Comparison of ENCODE assay signal across 8 cellular contexts in genomic region chr9:22452415-22453010, GRCh38. TPM values are rescaled to one million over a fixed set of nuclear protein-coding genes. Genes with fewer than 3 reads are reported as not detected.
DNase-seq lines count a peak whose midpoint lies in the region; ATAC-seq and TF ChIP-seq lines count a peak whose summit lies in the region.

No MANE protein-coding gene starts in this region.

- in situ Hi-C loops in Panc1 (cut with HindIII; ENCODE audit: low pct_unique_long_range_greater_than_20kb, low sequenced_read_pairs): no loop called here

- H3K36me3 ChIP-seq in Panc1 (ENCODE audit: control insufficient read depth, insufficient read depth, low read length) (no peaks in the 10 kb centered on the region; the same call in 1 of the 2 replicates), breast epithelium (no peaks in the 10 kb centered on the region), suprapubic skin (no peaks in the 10 kb centered on the region)

- no peak overlapping the region for H3K27ac ChIP-seq in Panc1 (ENCODE audit: low read length)
- no peak overlapping the region for H3K27ac ChIP-seq in breast epithelium
- no peak overlapping the region for H3K27ac ChIP-seq in suprapubic skin

- H3K27me3 ChIP-seq in Panc1 (ENCODE audit: control insufficient read depth, insufficient read depth, low read length): no peaks in the 10 kb centered on the region
- H3K27me3 ChIP-seq in breast epithelium: no peaks in the 10 kb centered on the region
- H3K27me3 ChIP-seq in suprapubic skin: peaks cover 15% of the 10 kb centered on the region

- peaks cover 37% of the 10 kb centered on the region for H3K27me3 Mint-ChIP-seq in activated CD4-positive, alpha-beta T cell treated with anti-CD3 and anti-CD28 coated beads for 36 hours

- CTCF ChIA-PET in activated CD4-positive, alpha-beta T cell treated with anti-CD3 and anti-CD28 coated beads for 36 hours (lab: Charles Lee): interaction anchor here (0.6 to 2.0 kb wide), 18 partner anchors 10 to 640 kb away, joined by 3 to 15 read pairs (median 3); no protein-coding TSS in a partner anchor
- CTCF ChIA-PET in Panc1 (lab: Charles Lee): interaction anchor here (0.7 to 1.2 kb wide), 3 partner anchors 71 to 639 kb away, joined by 3 to 4 read pairs (median 3); no protein-coding TSS in a partner anchor

- intact Hi-C loops in activated CD4-positive, alpha-beta T cell treated with anti-CD3 and anti-CD28 coated beads for 36 hours (cut with DNase I, micrococcal nuclease): loop anchor here (1.0 to 10.0 kb wide), 6 partner anchors 145 to 639 kb away; no protein-coding TSS in a partner anchor
- intact Hi-C loops in Panc1 (cut with micrococcal nuclease; ENCODE audit: unreplicated experiment) (no loop called here), breast epithelium (cut with DNase I; ENCODE audit: low total_unique reads) (no loop called here)

- H3K4me3 ChIP-seq in Panc1 (ENCODE audit: low read depth in 2 of 2, low read length in 2 of 2): no peak overlapping the region
- H3K4me3 ChIP-seq in breast epithelium: no peak overlapping the region
- H3K4me3 ChIP-seq in suprapubic skin: no peak overlapping the region

- H3K27ac Mint-ChIP-seq in activated CD4-positive, alpha-beta T cell treated with anti-CD3 and anti-CD28 coated beads for 36 hours: no peak overlapping the region

- no peak for TF ChIP-seq POLR2A in breast epithelium (IDR thresholded peaks at IDR 0.05)
- TF ChIP-seq POLR2A in suprapubic skin (IDR thresholded peaks at IDR 0.05): no peak
- TF ChIP-seq POLR2A in GM18505 (IDR thresholded peaks at IDR 0.05; ENCODE audit: borderline replicate concordance, extremely low read depth, insufficient read depth, insufficient read length): no peak

- no peaks in the 10 kb centered on the region for H3K4me1 ChIP-seq in Panc1 (ENCODE audit: control insufficient read depth, insufficient read depth, low read length)
- H3K4me1 ChIP-seq in breast epithelium: no peaks in the 10 kb centered on the region
- peaks cover 3% of the 10 kb centered on the region for H3K4me1 ChIP-seq in suprapubic skin

- POLR2A ChIA-PET in activated CD4-positive, alpha-beta T cell treated with anti-CD3 and anti-CD28 coated beads for 36 hours (lab: Charles Lee): no interaction called here
- POLR2A ChIA-PET in Panc1 (lab: Charles Lee): interaction anchor here (0.6 kb wide), 1 partner anchor 1472 kb away, joined by 5 read pairs; no protein-coding TSS in a partner anchor

- H3K36me3 Mint-ChIP-seq in activated CD4-positive, alpha-beta T cell treated with anti-CD3 and anti-CD28 coated beads for 36 hours (ENCODE audit: low read depth): no peaks in the 10 kb centered on the region

- TF ChIP-seq CTCF in Panc1 (IDR thresholded peaks at IDR 0.05): peak; percentile 52; the same call in 1 of the 2 replicates
- peak in 2 of 3 donors; percentile 54 to 68 for TF ChIP-seq CTCF in breast epithelium (IDR thresholded peaks at IDR 0.05)
- peak; percentile 60 to 66 for TF ChIP-seq CTCF in suprapubic skin (IDR thresholded peaks at IDR 0.05)

- TF ChIP-seq EP300 in suprapubic skin (IDR thresholded peaks at IDR 0.05): no peak

- no peak overlapping the region for H3K4me3 Mint-ChIP-seq in activated CD4-positive, alpha-beta T cell treated with anti-CD3 and anti-CD28 coated beads for 36 hours

- ATAC-seq in activated CD4-positive, alpha-beta T cell treated with anti-CD3 and anti-CD28 coated beads for 36 hours: no peak
- ATAC-seq in HG03196 (IDR thresholded peaks at IDR 0.05; ENCODE audit: unreplicated experiment): peak; percentile 64
- ATAC-seq in Panc1: no peak
- no peak for ATAC-seq in GM18505 (IDR thresholded peaks at IDR 0.05; ENCODE audit: unreplicated experiment)

- H3K9me3 ChIP-seq in Panc1 (ENCODE audit: control insufficient read depth, insufficient read depth, low read depth, low read length) (no peaks in the 10 kb centered on the region), breast epithelium (no peaks in the 10 kb centered on the region), suprapubic skin (no peaks in the 10 kb centered on the region)

- peak; percentile 68 for DNase-seq in activated CD4-positive, alpha-beta T cell treated with anti-CD3 and anti-CD28 coated beads for 36 hours
- DNase-seq in activated CD4-positive, alpha-beta T cell treated with anti-CD3 and anti-CD28 coated beads for 1 hour: no peak
- no peak for DNase-seq in Panc1 (ENCODE audit: low read depth, low spot score)
- no peak for DNase-seq in breast epithelium (ENCODE audit: low spot score in 2 of 2)
- peak; percentile 52 to 64 for DNase-seq in lung microvascular endothelial cell (ENCODE audit: low read depth in 2 of 2)
- no peak for DNase-seq in suprapubic skin (ENCODE audit: low spot score in 2 of 2)

- WGBS in suprapubic skin: 10% methylated on average over 4 of the region's 4 CpGs

- BruUV-seq in Panc1 (replicated peaks; lab: Mats Ljungman, UMichigan): no TSS peak

- no peaks in the 10 kb centered on the region for H3K9me3 Mint-ChIP-seq in activated CD4-positive, alpha-beta T cell treated with anti-CD3 and anti-CD28 coated beads for 36 hours (ENCODE audit: low read depth)

- H3K4me1 Mint-ChIP-seq in activated CD4-positive, alpha-beta T cell treated with anti-CD3 and anti-CD28 coated beads for 36 hours: peaks cover 3% of the 10 kb centered on the region

RNA-seq across cellular contexts. Expression of gene DMRTA1, which starts 5.9 kb away (rescaled TPM):
- not detected for total RNA-seq in activated CD4-positive, alpha-beta T cell treated with anti-CD3 and anti-CD28 coated beads for 36 hours
- total RNA-seq in Panc1 (2021; ENCODE audit: unreplicated experiment) (1.8 TPM), breast epithelium (10 to 100 TPM in 1 of 3 donors, 1 to 10 TPM in 1, under 1 TPM in 1; 0.66 to 12.2 (median 1.6) TPM), lung microvascular endothelial cell (under 0.01 TPM in 2 replicates), suprapubic skin (under 1 TPM; 0.08 to 0.96 (median 0.22) TPM)
- polyA plus RNA-seq in Panc1 (2012; ENCODE audit: insufficient read length): 0.45 TPM

Comparison
In these comparisons a context has a peak if more than half of its experiments do, and no peak if none do; other contexts are left out.
1. DNase-seq: peak in activated CD4-positive, alpha-beta T cell treated with anti-CD3 and anti-CD28 coated beads for 36 hours (single experiment) and lung microvascular endothelial cell (2 of 2); none in activated CD4-positive, alpha-beta T cell treated with anti-CD3 and anti-CD28 coated beads for 1 hour (single experiment), Panc1 (single experiment), breast epithelium (0 of 2) and suprapubic skin (0 of 2).
2. intact Hi-C loops: an anchor here in activated CD4-positive, alpha-beta T cell treated with anti-CD3 and anti-CD28 coated beads for 36 hours (1.0 to 10.0 kb wide); none called in Panc1 and breast epithelium.
3. Peak in every context shown above with its lines, with median percentiles within 50 percentile points of each other: CTCF ChIP-seq.